Comparison of ENCODE assay signal across 8 cellular contexts in the genomic region with DNA sequence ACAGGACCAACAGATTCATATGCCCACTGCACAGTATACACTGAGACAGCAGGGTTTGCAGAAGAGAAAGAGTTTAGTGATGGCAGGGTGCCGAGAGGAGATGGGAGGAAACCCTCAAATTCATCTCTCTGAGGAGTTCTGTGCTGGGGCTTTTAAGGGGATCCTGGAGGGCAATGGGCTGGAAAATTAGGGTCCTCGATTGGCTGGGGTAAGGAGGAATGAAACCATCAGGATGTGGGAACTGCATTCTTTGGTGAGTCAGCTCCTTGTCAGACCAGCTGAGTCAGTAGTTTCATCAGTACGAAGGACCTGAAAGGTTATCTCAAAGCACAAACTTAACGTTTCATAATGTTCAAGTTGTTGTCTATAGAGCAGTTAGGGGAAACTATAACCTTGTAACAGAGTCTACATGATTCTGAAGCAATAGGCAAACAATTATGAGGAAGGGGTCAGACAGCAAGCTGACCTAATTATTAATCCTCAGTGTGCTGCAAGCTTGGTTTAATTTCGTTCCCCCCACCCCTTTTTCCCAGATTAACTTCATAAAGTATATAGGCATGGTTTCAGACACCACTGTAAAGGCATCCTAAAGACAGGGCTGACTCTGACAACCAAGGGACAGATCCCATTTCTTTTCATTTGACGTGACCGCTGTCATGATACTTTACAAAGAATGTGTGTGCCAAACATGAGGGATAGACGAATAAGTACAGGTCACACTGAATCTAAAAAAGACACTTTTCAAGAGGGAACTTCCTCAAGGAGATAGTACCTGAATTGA. TPM values are rescaled to one million over a fixed set of nuclear protein-coding genes. Genes with fewer than 3 reads are reported as not detected.
DNase-seq lines count a peak whose midpoint lies in the region; ATAC-seq and TF ChIP-seq lines count a peak whose summit lies in the region.

No MANE protein-coding gene starts in this region.

- DNase-seq in cardiac muscle cell (ENCODE audit: low read depth in 1 of 2, low spot score in 1 of 2) (peak in 1 of 2 donors; percentile 88), Right ventricle myocardium superior (no peak), T-cell (no peak), globus pallidus (ENCODE audit: low spot score) (peak; percentile 18), NCI-H510A treated with DMSO at 0.1 percent for 48 hours (lab: John Stamatoyannopoulos, UW) (no peak)

- peaks cover 14% of the 10 kb centered on the region for H3K4me1 ChIP-seq in cardiac muscle cell (ENCODE audit: low read depth)

- no peaks in the 10 kb centered on the region for H3K9me3 ChIP-seq in cardiac muscle cell (ENCODE audit: low read depth)

- POLR2A ChIA-PET in T-cell (lab: Charles Lee), result no interaction called here

- CTCF ChIA-PET in T-cell (lab: Charles Lee), result no interaction called here

- TF ChIP-seq CTCF in cardiac muscle cell (IDR thresholded peaks at IDR 0.05; ENCODE audit: low read depth, low read length), result no peak

- no peaks in the 10 kb centered on the region for H3K27me3 Mint-ChIP-seq in T-cell

- H3K27me3 ChIP-seq in cardiac muscle cell, result no peaks in the 10 kb centered on the region

- peak overlapping the region; percentile 0 to 72 for H3K27ac Mint-ChIP-seq in T-cell

- H3K4me3 ChIP-seq in cardiac muscle cell (peak overlapping the region; percentile 67), skin epidermis (peak overlapping the region in 1 of 7 experiments; percentile 75)

- no peaks in the 10 kb centered on the region for H3K9me3 Mint-ChIP-seq in T-cell

- H3K36me3 Mint-ChIP-seq in T-cell, result peaks cover 10% of the 10 kb centered on the region

- peaks cover 9 to 26% (median 25%) of the 10 kb centered on the region in 3 donors for H3K4me1 Mint-ChIP-seq in T-cell

- H3K36me3 ChIP-seq in cardiac muscle cell, result no peaks in the 10 kb centered on the region

- ATAC-seq in Right ventricle myocardium superior (ENCODE audit: poor library complexity) (no peak), T-cell (replicated peaks in 1 of 4) (no peak), GM19467 (IDR thresholded peaks at IDR 0.05; ENCODE audit: unreplicated experiment) (no peak), HG02642 (IDR thresholded peaks at IDR 0.05; ENCODE audit: poor library complexity, unreplicated experiment) (no peak)

- intact Hi-C loops in Right ventricle myocardium superior (cut with DNase I), result loop anchor here (10.0 kb wide), 1 partner anchor 121 kb away; the partner anchor contains the start of gene KLHL2

- H3K4me3 Mint-ChIP-seq in T-cell, result peak overlapping the region in 1 of 3 donors; percentile 26

- H3K27ac ChIP-seq in cardiac muscle cell (peak overlapping the region; percentile 94), skin epidermis (peak overlapping the region in 14 of 21 experiments; percentile 10 to 89 (median 74))

RNA-seq across cellular contexts. Expression of gene MSMO1, which starts 1.5 kb away (rescaled TPM):
- 65.8 and 170 TPM in 2 replicates for total RNA-seq in cardiac muscle cell
- 138 and 305 TPM in 2 replicates for polyA plus RNA-seq in cardiac muscle cell
- total RNA-seq in Right ventricle myocardium superior, result 6.2 TPM
- total RNA-seq in T-cell, result 10 to 100 TPM; 11.2 to 25.2 (median 20.6) TPM

RNA-seq across cellular contexts. Expression of gene CPE, which starts 52.9 kb away (rescaled TPM):
- total RNA-seq in cardiac muscle cell (204 and 238 TPM in 2 replicates), Right ventricle myocardium superior (49.7 TPM), T-cell (under 1 TPM in 2 of 5 donors, not detected in 3; 0.13 to 0.16 TPM)
- 238 and 323 TPM in 2 replicates for polyA plus RNA-seq in cardiac muscle cell

Comparison
In these comparisons a context has a peak if more than half of its experiments do, and no peak if none do; other contexts are left out.
1. RNA of gene CPE, which starts 52.9 kb away (total RNA-seq): 204 to 238 TPM in cardiac muscle cell and 49.7 TPM in Right ventricle myocardium superior (single experiment); 0.13 to 0.16 TPM in T-cell; every median in the first group is over 10 times any median in the second.